23 cellular contexts compared by ENCODE assay signal in the genomic region with DNA sequence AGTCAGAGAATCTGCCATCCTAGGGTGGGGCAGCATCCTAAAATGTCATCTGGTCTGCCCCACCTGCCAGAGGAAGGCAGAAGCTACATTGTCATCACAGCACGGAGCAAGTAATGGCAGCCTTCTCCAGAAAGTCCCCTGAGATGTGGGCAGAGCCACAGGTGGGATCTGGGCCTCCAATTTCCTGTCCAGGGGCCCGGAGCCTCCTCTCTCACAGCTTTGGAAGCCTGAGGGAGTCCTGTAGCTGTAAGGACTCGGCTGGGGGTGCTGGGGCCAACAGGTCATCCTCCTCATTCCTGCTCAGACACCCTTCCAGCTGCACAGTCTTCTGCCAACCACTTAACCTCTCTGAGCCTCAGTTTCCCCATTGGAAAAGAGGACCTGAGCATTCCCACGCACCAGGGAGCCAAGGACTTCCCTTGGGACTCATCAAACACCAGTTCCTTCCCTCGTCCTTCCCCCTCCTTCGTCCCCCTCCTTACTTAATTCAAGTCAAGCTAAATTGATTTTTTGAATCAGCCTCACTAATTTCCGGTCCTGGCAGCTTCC. TPM values are rescaled to one million over a fixed set of nuclear protein-coding genes. Genes with fewer than 3 reads are reported as not detected.
DNase-seq lines count a peak whose midpoint lies in the region; ATAC-seq, FAIRE-seq and TF ChIP-seq lines count a peak whose summit lies in the region.
"Had no signal": no experiment of that assay in that cellular context is flagged by ENCODE, and none has a peak within 500 bp of the region (broad histone marks: within the 10 kb centered on the region; RNA-seq: fewer than 3 reads in every experiment).

No MANE protein-coding gene starts in this region.

- intact Hi-C loops in IMR-90 (cut with micrococcal nuclease) = no loop called here
- intact Hi-C loops in kidney (cut with DNase I) = no loop called here
- intact Hi-C loops in heart left ventricle (cut with DNase I) = no loop called here

- ATAC-seq in IMR-90 (ENCODE audit: low read depth) (no peak), HG03378 (IDR thresholded peaks at IDR 0.05; ENCODE audit: unreplicated experiment) (no peak), heart left ventricle (no peak)
- ATAC-seq: effector memory CD8-positive, alpha-beta T cell; T-helper 17 cell had no signal

- H3K27ac ChIP-seq in IMR-90 (ENCODE audit: insufficient read depth, low read length) (peak overlapping the region; percentile 83), kidney (ENCODE audit: low read depth in 2 of 2, low read length in 2 of 2) (no peak overlapping the region), WERI-Rb-1 (no peak overlapping the region), heart left ventricle (no peak overlapping the region)
- H3K27ac ChIP-seq: esophagus squamous epithelium, left ventricle myocardium inferior, ovary had no signal

- WGBS in IMR-90 (ENCODE audit: extremely low coverage in 2 of 2, insufficient read length in 1 of 2), 2 experiments = 29% methylated on average over 3 of the region's 7 CpGs; no CpG with 5 or more reads in 1 of the 2 experiments
- 71 to 87% (median 78%) methylated on average over 6 to 7 of the region's 7 CpGs for WGBS in heart left ventricle, 4 donors

- peak overlapping the region; percentile 67 for H4K5ac ChIP-seq in IMR-90 (ENCODE audit: low read depth, low read length)

- H3K27me3 ChIP-seq in IMR-90 (ENCODE audit: control insufficient read depth, insufficient read depth, low read length) (no peaks in the 10 kb centered on the region), WERI-Rb-1 (ENCODE audit: insufficient read depth, low read depth, severe bottlenecking) (no peaks in the 10 kb centered on the region), heart left ventricle (no peaks in the 10 kb centered on the region), BE2C (no peaks in the 10 kb centered on the region)
- H3K27me3 ChIP-seq: esophagus squamous epithelium, ovary had no signal

- TF ChIP-seq POLR2A in IMR-90 (IDR thresholded peaks at IDR 0.05; ENCODE audit: low read depth, low read length) (no peak; the same call in 1 of the 2 replicates), heart left ventricle (IDR thresholded peaks at IDR 0.05) (no peak)

- peak overlapping the region; percentile 95 for H3K23ac ChIP-seq in IMR-90 (ENCODE audit: low read depth, low read length)

- H2BK120ac ChIP-seq in IMR-90 (ENCODE audit: low read depth, low read length) = peak overlapping the region; percentile 99

- peak overlapping the region; percentile 97 for H2BK20ac ChIP-seq in IMR-90 (ENCODE audit: low read depth, low read length)

- H3K9ac ChIP-seq in IMR-90 (ENCODE audit: low read depth, low read length) (peak overlapping the region; percentile 19), kidney (ENCODE audit: low read length in 2 of 2) (no peak overlapping the region)

- no peak overlapping the region for H3K4me3 Mint-ChIP-seq in progenitor cell of endocrine pancreas (ENCODE audit: low read depth)
- H3K4me3 Mint-ChIP-seq: effector memory CD8-positive, alpha-beta T cell; T-helper 17 cell had no signal

- TF ChIP-seq RAD21 in IMR-90 (IDR thresholded peaks at IDR 0.05; ENCODE audit: low read length) = no peak

- no peak for DNase-seq in AG09309 (ENCODE audit: low read depth)
- DNase-seq in IMR-90 = no peak
- DNase-seq in kidney = peak; percentile 56
- no peak for DNase-seq in progenitor cell of endocrine pancreas (ENCODE audit: low spot score, unreplicated experiment)
- DNase-seq in WERI-Rb-1 = no peak
- DNase-seq in heart left ventricle = no peak
- DNase-seq in BE2C = no peak
- DNase-seq: activated T-cell treated with anti-CD3 and anti-CD28 coated beads for 4 hours; AML-193; amygdala; effector memory CD8-positive, alpha-beta T cell; esophagus squamous epithelium; GDM1; left ventricle myocardium inferior; MM.1S; NCI-H146; NCI-H774; OCI-M1; ovary; SHP77; T-helper 17 cell had no signal

- H3K9me3 Mint-ChIP-seq in progenitor cell of endocrine pancreas (ENCODE audit: low read depth) = no peaks in the 10 kb centered on the region
- H3K9me3 Mint-ChIP-seq: effector memory CD8-positive, alpha-beta T cell had no signal

- H3K4me3 ChIP-seq in AG09309 (ENCODE audit: control insufficient read depth, low read depth, low read length) = peak overlapping the region; percentile 0; the same call in 1 of the 2 replicates
- H3K4me3 ChIP-seq in IMR-90 (ENCODE audit: insufficient read depth, low read depth, low read length) = no peak overlapping the region
- H3K4me3 ChIP-seq in kidney (ENCODE audit: low read length in 2 of 2) = peak overlapping the region in 1 of 2 donors; percentile 18
- no peak overlapping the region for H3K4me3 ChIP-seq in WERI-Rb-1 (ENCODE audit: low read depth, low read length)
- no peak overlapping the region for H3K4me3 ChIP-seq in heart left ventricle
- no peak overlapping the region for H3K4me3 ChIP-seq in BE2C (ENCODE audit: low read depth, low read length)
- H3K4me3 ChIP-seq: esophagus squamous epithelium, left ventricle myocardium inferior, ovary had no signal

- H3K79me1 ChIP-seq in IMR-90 (ENCODE audit: low read depth in 1 of 2, low read length in 2 of 2) = peaks cover 0 to 16% of the 10 kb centered on the region in 2 experiments; a peak in 2 of 4 replicates

- in situ Hi-C loops in IMR-90 (cut with MboI; ENCODE audit: low sequenced_read_pairs) = no loop called here

- no peaks in the 10 kb centered on the region for H3K36me3 Mint-ChIP-seq in progenitor cell of endocrine pancreas (ENCODE audit: insufficient read depth)

- H3K27me3 Mint-ChIP-seq in progenitor cell of endocrine pancreas = no peaks in the 10 kb centered on the region

- no peak for FAIRE-seq in kidney (lab: Jason Lieb, UNC)
- FAIRE-seq: D721Med had no signal

- H3K9me1 ChIP-seq in IMR-90 (ENCODE audit: insufficient read depth, low read length) = peaks cover 29% of the 10 kb centered on the region

- H3K56ac ChIP-seq in IMR-90 (ENCODE audit: extremely low read depth, insufficient read depth, low read length) = peak overlapping the region; percentile 91

- no peaks in the 10 kb centered on the region for H3K9me3 ChIP-seq in IMR-90 (ENCODE audit: control insufficient read depth, insufficient read depth, low read length)
- no peaks in the 10 kb centered on the region for H3K9me3 ChIP-seq in kidney (ENCODE audit: control insufficient read depth in 1 of 2, low read length in 2 of 2)
- no peaks in the 10 kb centered on the region for H3K9me3 ChIP-seq in WERI-Rb-1 (ENCODE audit: severe bottlenecking)
- no peaks in the 10 kb centered on the region for H3K9me3 ChIP-seq in heart left ventricle
- H3K9me3 ChIP-seq in BE2C = no peaks in the 10 kb centered on the region
- H3K9me3 ChIP-seq: esophagus squamous epithelium, left ventricle myocardium inferior, ovary had no signal

- H2BK15ac ChIP-seq in IMR-90 (ENCODE audit: low read depth, low read length) = peak overlapping the region; percentile 88; the same call in 2 of the 3 replicates

- dilution Hi-C loops in IMR-90 (cut with HindIII; ENCODE audit: low sequenced_read_pairs, unreplicated experiment) = no loop called here

- H3K36me3 ChIP-seq in IMR-90 (ENCODE audit: control insufficient read depth, insufficient read depth, low read length) = no peaks in the 10 kb centered on the region
- no peaks in the 10 kb centered on the region for H3K36me3 ChIP-seq in kidney (ENCODE audit: control insufficient read depth in 1 of 2, insufficient read depth in 2 of 2, low read length in 2 of 2)
- no peaks in the 10 kb centered on the region for H3K36me3 ChIP-seq in WERI-Rb-1
- no peaks in the 10 kb centered on the region for H3K36me3 ChIP-seq in heart left ventricle
- no peaks in the 10 kb centered on the region for H3K36me3 ChIP-seq in BE2C
- H3K36me3 ChIP-seq: esophagus squamous epithelium, left ventricle myocardium inferior, ovary had no signal

- no peak for TF ChIP-seq CTCF in AG09309 (IDR thresholded peaks at IDR 0.05; ENCODE audit: control insufficient read depth, insufficient read depth, low read depth, low read length, missing control alignments)
- no peak for TF ChIP-seq CTCF in IMR-90 (conservative IDR thresholded peaks at IDR 0.05; ENCODE audit: low read depth, low read length)
- TF ChIP-seq CTCF in kidney (IDR thresholded peaks at IDR 0.05; ENCODE audit: borderline replicate concordance, extremely low read depth, insufficient read depth) = no peak
- TF ChIP-seq CTCF in progenitor cell of endocrine pancreas (IDR thresholded peaks at IDR 0.05; ENCODE audit: unreplicated experiment) = no peak
- no peak for TF ChIP-seq CTCF in WERI-Rb-1 (IDR thresholded peaks at IDR 0.05; ENCODE audit: low read depth, low read length)
- TF ChIP-seq CTCF in heart left ventricle (IDR thresholded peaks at IDR 0.05) = no peak
- TF ChIP-seq CTCF in BE2C (IDR thresholded peaks at IDR 0.05; ENCODE audit: low read depth, low read length) = no peak

- peak overlapping the region; percentile 83 for H2BK5ac ChIP-seq in IMR-90 (ENCODE audit: low read depth, low read length, poor library complexity, severe bottlenecking)

- H2AK9ac ChIP-seq in IMR-90 (replicated peaks; ENCODE audit: low read depth, low read length, poor library complexity) = peak overlapping the region; percentile 95

- peaks cover 31% of the 10 kb centered on the region for H3K4me1 ChIP-seq in IMR-90 (ENCODE audit: control insufficient read depth, insufficient read depth, low read length)
- H3K4me1 ChIP-seq in kidney (ENCODE audit: control insufficient read depth in 1 of 2, insufficient read depth in 1 of 2, low read depth in 1 of 2, low read length in 2 of 2) = peaks cover 8 to 10% of the 10 kb centered on the region in 2 donors
- peaks cover 0 to 11% (median 0%) of the 10 kb centered on the region in 12 donors for H3K4me1 ChIP-seq in heart left ventricle
- H3K4me1 ChIP-seq in BE2C = no peaks in the 10 kb centered on the region

- POLR2A ChIA-PET in IMR-90 (lab: Charles Lee; ENCODE audit: unreplicated experiment) = no interaction called here

- peak overlapping the region; percentile 82 to 97 for H4K8ac ChIP-seq in IMR-90 (ENCODE audit: low read depth in 2 of 2, low read length in 2 of 2)

- H2AK5ac ChIP-seq in IMR-90 (ENCODE audit: low read depth, low read length) = peak overlapping the region; percentile 98

- H2AFZ ChIP-seq in IMR-90 (replicated peaks; ENCODE audit: low read length, poor library complexity) = peak overlapping the region; percentile 86

- peak overlapping the region; percentile 99 for H3K4ac ChIP-seq in IMR-90 (ENCODE audit: low read depth, low read length)

- H3K4me1 Mint-ChIP-seq in progenitor cell of endocrine pancreas (ENCODE audit: low read depth) = peaks cover 65% of the 10 kb centered on the region

- H4K20me1 ChIP-seq in IMR-90 (ENCODE audit: insufficient read depth, low read length) = no peaks in the 10 kb centered on the region

- CTCF ChIA-PET in IMR-90 (lab: Yijun Ruan, JAX) = interaction anchor here (0.6 kb wide), 1 partner anchor 935 kb away, joined by 3 read pairs; no protein-coding TSS in a partner anchor

- BruUV-seq in IMR-90 (replicated peaks; lab: Mats Ljungman, UMichigan) = no TSS peak

- peak overlapping the region; percentile 98 for H4K91ac ChIP-seq in IMR-90 (ENCODE audit: insufficient read depth, low read depth, low read length)

- peak overlapping the region; percentile 80 for H3K18ac ChIP-seq in IMR-90 (ENCODE audit: low read depth, low read length)

- H3K4me2 ChIP-seq in IMR-90 (ENCODE audit: low read depth, low read length) = peak overlapping the region; percentile 56

- H3K27ac Mint-ChIP-seq in progenitor cell of endocrine pancreas = peak overlapping the region; percentile 44
- H3K27ac Mint-ChIP-seq: T-helper 17 cell had no signal

- peak overlapping the region; percentile 79 for H3K14ac ChIP-seq in IMR-90 (replicated peaks; ENCODE audit: low read depth, low read length)

RNA-seq across cellular contexts. Expression of gene ID2, which starts 48.6 kb away (rescaled TPM):
- total RNA-seq in IMR-90 (2012; rRNA removed) = 389 and 431 TPM in 2 replicates
- polyA plus RNA-seq in IMR-90 (2012; rRNA removed) = 264 and 399 TPM in 2 replicates
- 1,308 and 1,433 TPM in 2 replicates for polyA plus RNA-seq in IMR-90 (2012; cell fraction: cytosol; rRNA removed)
- 1,141 and 1,720 TPM in 2 replicates for polyA plus RNA-seq in IMR-90 (2012; cell fraction: nucleus; rRNA removed; ENCODE audit: low replicate concordance)
- 74.6 TPM for total RNA-seq in kidney
- 113 TPM for polyA plus RNA-seq in kidney (ENCODE audit: insufficient read depth, low read depth, low replicate concordance)
- 292 and 304 TPM in 2 replicates for total RNA-seq in progenitor cell of endocrine pancreas
- total RNA-seq in heart left ventricle = 100 to 1,000 TPM in 1 of 9 donors, 10 to 100 TPM in 8; 17.3 to 121 (median 25.5) TPM
- polyA plus RNA-seq in heart left ventricle = 10 to 100 TPM; 44.9 to 92.0 TPM
- polyA plus RNA-seq in BE2C (2012; ENCODE audit: insufficient read depth, insufficient read length, low read depth) = 210 TPM
